Comparison of ENCODE assay signal across 23 cellular contexts in the genomic region with DNA sequence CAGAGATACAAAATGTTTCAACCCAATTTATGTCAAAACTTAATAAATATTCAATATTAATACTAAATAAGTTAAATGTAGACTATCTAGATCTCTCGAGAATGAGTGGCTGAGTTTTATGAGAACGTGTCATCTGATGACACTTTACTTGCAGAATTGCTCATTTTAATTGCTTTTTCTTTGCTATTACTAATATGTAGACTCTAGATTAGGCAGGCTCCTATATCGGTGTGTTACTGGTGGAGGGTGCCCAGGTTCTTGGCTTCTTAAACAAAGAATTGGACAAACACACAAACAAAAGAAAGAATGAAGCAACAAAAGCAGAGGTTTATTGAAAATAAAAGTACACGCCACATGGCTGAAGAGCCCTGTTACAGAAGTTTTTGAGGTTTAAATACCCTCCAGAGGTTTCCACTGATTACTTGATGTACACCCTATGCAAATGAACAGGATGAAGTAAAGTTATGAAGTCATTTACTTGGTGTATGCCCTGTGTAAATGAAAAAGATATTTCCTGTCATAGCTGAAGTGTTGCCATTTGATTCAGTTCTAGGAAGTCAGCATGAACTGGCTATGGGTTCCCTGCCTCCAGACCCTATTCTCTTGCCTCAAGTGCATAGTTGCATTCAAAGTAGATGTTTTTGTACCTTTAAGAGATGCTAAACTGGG.
DNase-seq lines count a peak whose midpoint lies in the region; ATAC-seq lines count a peak whose summit lies in the region.
"Had no signal": no experiment of that assay in that cellular context is flagged by ENCODE, and none has a peak within 500 bp of the region (broad histone marks: within the 10 kb centered on the region; RNA-seq: fewer than 3 reads in every experiment).

No MANE protein-coding gene starts in this region.

- ATAC-seq in GM18519 (IDR thresholded peaks at IDR 0.05; ENCODE audit: low FRiP score, unreplicated experiment) = peak; percentile 52
- peak; percentile 73 for ATAC-seq in HG02938 (IDR thresholded peaks at IDR 0.05; ENCODE audit: unreplicated experiment)
- ATAC-seq in activated T-helper 17 cell treated with anti-CD3 and anti-CD28 coated beads, Interleukin-2, amount 50 U/mL, for 72 hours (replicated peaks) = peak; percentile 83
- ATAC-seq in HG03039 (IDR thresholded peaks at IDR 0.05; ENCODE audit: unreplicated experiment) = no peak
- ATAC-seq in HG03196 (IDR thresholded peaks at IDR 0.05; ENCODE audit: unreplicated experiment) = no peak
- ATAC-seq: foreskin keratinocyte, GM23338 had no signal

- peaks cover under 1 to 7% (median 4%) of the 10 kb centered on the region in 5 donors for H3K9me3 Mint-ChIP-seq in CD8-positive, alpha-beta memory T cell
- H3K9me3 Mint-ChIP-seq in activated T-helper 17 cell treated with anti-CD3 and anti-CD28 coated beads, Interleukin-2, amount 50 U/mL, for 72 hours = peaks cover 1% of the 10 kb centered on the region
- H3K9me3 Mint-ChIP-seq: GM23338 had no signal

- peaks cover 2 to 24% (median 14%) of the 10 kb centered on the region in 3 donors for H3K36me3 Mint-ChIP-seq in CD8-positive, alpha-beta memory T cell
- H3K36me3 Mint-ChIP-seq in activated T-helper 17 cell treated with anti-CD3 and anti-CD28 coated beads, Interleukin-2, amount 50 U/mL, for 72 hours (ENCODE audit: low read depth) = no peaks in the 10 kb centered on the region

- peak overlapping the region in 1 of 7 donors; percentile 35 for H3K4me3 Mint-ChIP-seq in CD8-positive, alpha-beta memory T cell
- H3K4me3 Mint-ChIP-seq in activated T-helper 17 cell treated with anti-CD3 and anti-CD28 coated beads, Interleukin-2, amount 50 U/mL, for 72 hours = no peak overlapping the region
- H3K4me3 Mint-ChIP-seq: GM23338; stimulated activated naive B cell treated with anti-CD40 and anti-IgM and Interleukin-4, amounts not matched to agents 10 μg/mL and 1 μg/mL and 100 μg/mL, for 72 hours had no signal

- no peak for DNase-seq in CD8-positive, alpha-beta memory T cell
- no peak for DNase-seq in AG08395 (ENCODE audit: low spot score)
- DNase-seq in LoVo (ENCODE audit: low spot score) = no peak
- DNase-seq: activated CD8-positive, alpha-beta memory T cell treated with anti-CD3 and anti-CD28 coated beads for 24 hours; activated naive CD4-positive, alpha-beta T cell; cortex of kidney; DMS 273 treated with DMSO at 0.1 percent for 48 hours; foreskin keratinocyte; kidney glomerular epithelial cell; MG63; NCI-H187 treated with DMSO at 0.1 percent for 48 hours; NCI-H446 treated with DMSO at 0.1 percent for 48 hours; NK-92 treated with Interleukin-12 subunit alpha and Interleukin-12 subunit beta, amount 100 ng/mL, for 24 hours; retina; stimulated activated naive B cell treated with anti-CD40 and anti-IgM and Interleukin-4, amounts not matched to agents 10 μg/mL and 1 μg/mL and 100 μg/mL, for 72 hours had no signal

- no peaks in the 10 kb centered on the region for H3K27me3 Mint-ChIP-seq in CD8-positive, alpha-beta memory T cell
- H3K27me3 Mint-ChIP-seq in activated T-helper 17 cell treated with anti-CD3 and anti-CD28 coated beads, Interleukin-2, amount 50 U/mL, for 72 hours = no peaks in the 10 kb centered on the region
- H3K27me3 Mint-ChIP-seq: stimulated activated naive B cell treated with anti-CD40 and anti-IgM and Interleukin-4, amounts not matched to agents 10 μg/mL and 1 μg/mL and 100 μg/mL, for 72 hours had no signal

- H3K27ac ChIP-seq in CD8-positive, alpha-beta memory T cell (ENCODE audit: low read depth, low read length) = no peak overlapping the region
- H3K27ac ChIP-seq: foreskin keratinocyte, RWPE1, tibial nerve had no signal

- H3K9me3 ChIP-seq in CD8-positive, alpha-beta memory T cell (ENCODE audit: low read length) = peaks cover 4% of the 10 kb centered on the region
- H3K9me3 ChIP-seq: tibial nerve had no signal

- POLR2A ChIA-PET in CD8-positive, alpha-beta memory T cell (lab: Charles Lee) = interaction anchor here (1.4 kb wide), 1 partner anchor 123 kb away, joined by 3 read pairs; the partner anchor contains the start of gene ITGA4

- H3K36me3 ChIP-seq in CD8-positive, alpha-beta memory T cell (ENCODE audit: insufficient read depth, low read length) = no peaks in the 10 kb centered on the region
- H3K36me3 ChIP-seq: MG63, tibial nerve had no signal

- peaks cover 9 to 46% (median 20%) of the 10 kb centered on the region in 3 donors for H3K4me1 Mint-ChIP-seq in CD8-positive, alpha-beta memory T cell
- H3K4me1 Mint-ChIP-seq in activated T-helper 17 cell treated with anti-CD3 and anti-CD28 coated beads, Interleukin-2, amount 50 U/mL, for 72 hours = no peaks in the 10 kb centered on the region

- CTCF ChIA-PET in CD8-positive, alpha-beta memory T cell (lab: Charles Lee) = no interaction called here

- H3K27me3 ChIP-seq in CD8-positive, alpha-beta memory T cell (ENCODE audit: insufficient read depth, low read length, poor library complexity, severe bottlenecking) = no peaks in the 10 kb centered on the region
- H3K27me3 ChIP-seq: foreskin keratinocyte, MG63, tibial nerve had no signal

- peaks cover 6% of the 10 kb centered on the region for H3K4me1 ChIP-seq in CD8-positive, alpha-beta memory T cell (ENCODE audit: insufficient read depth, low read length)
- H3K4me1 ChIP-seq: foreskin keratinocyte, tibial nerve had no signal

- no peak overlapping the region for H3K4me3 ChIP-seq in CD8-positive, alpha-beta memory T cell (ENCODE audit: low read length)
- H3K4me3 ChIP-seq: GM23338, MG63, tibial nerve had no signal

- peak overlapping the region in 6 of 8 donors; percentile 21 to 68 (median 48) for H3K27ac Mint-ChIP-seq in CD8-positive, alpha-beta memory T cell
- peak overlapping the region; percentile 74 for H3K27ac Mint-ChIP-seq in activated T-helper 17 cell treated with anti-CD3 and anti-CD28 coated beads, Interleukin-2, amount 50 U/mL, for 72 hours
- H3K27ac Mint-ChIP-seq: stimulated activated naive B cell treated with anti-CD40 and anti-IgM and Interleukin-4, amounts not matched to agents 10 μg/mL and 1 μg/mL and 100 μg/mL, for 72 hours had no signal

Comparison
In these comparisons a context has a peak if more than half of its experiments do, and no peak if none do; other contexts are left out.
1. ATAC-seq: peak in GM18519 (single experiment), HG02938 (single experiment) and activated T-helper 17 cell treated with anti-CD3 and anti-CD28 coated beads, Interleukin-2, amount 50 U/mL, for 72 hours (single experiment); none in HG03039 (single experiment) and HG03196 (single experiment).